Comparison of ENCODE assay signal across 9 cellular contexts in genomic region chr11:93197383-93198220, GRCh38. TPM values are rescaled to one million over a fixed set of nuclear protein-coding genes. Genes with fewer than 3 reads are reported as not detected.
DNase-seq lines count a peak whose midpoint lies in the region; ATAC-seq and TF ChIP-seq lines count a peak whose summit lies in the region.
"Had no signal": no experiment of that assay in that cellular context is flagged by ENCODE, and none has a peak within 500 bp of the region (broad histone marks: within the 10 kb centered on the region; RNA-seq: fewer than 3 reads in every experiment).

Gene SLC36A4 (minus strand): TSS chr11:93197991. CDS start chr11:93197832, 159 bp downstream.

- H3K36me3 ChIP-seq in iPS-18a (ENCODE audit: control insufficient read depth, low read depth, low read length) (no peaks in the 10 kb centered on the region), skeletal muscle satellite cell (ENCODE audit: insufficient read depth, low read length) (no peaks in the 10 kb centered on the region)

- no peaks in the 10 kb centered on the region for H3K27me3 ChIP-seq in iPS-18a (ENCODE audit: control insufficient read depth, insufficient read depth, low read length)
- peaks cover 3% of the 10 kb centered on the region for H3K27me3 ChIP-seq in skeletal muscle satellite cell (ENCODE audit: control insufficient read depth, insufficient read depth, low read length)

- CTCF ChIA-PET in MCF 10A (lab: Yijun Ruan, JAX), result interaction anchor here (0.6 to 3.5 kb wide), 6 partner anchors 20 to 454 kb away, joined by 3 to 20 read pairs (median 3); no protein-coding TSS in a partner anchor

- H3K9ac ChIP-seq in iPS-18a (ENCODE audit: low read length) (peak within 1 kb of the TSS; percentile 91), skeletal muscle satellite cell (ENCODE audit: low read depth, low read length) (peak within 1 kb of the TSS; percentile 98)

- TF ChIP-seq CTCF in MCF 10A (IDR thresholded peaks at IDR 0.05; ENCODE audit: unreplicated experiment), result no peak

- peak; percentile 84 for ATAC-seq in HG03060 (IDR thresholded peaks at IDR 0.05; ENCODE audit: low read depth, unreplicated experiment)

- POLR2A ChIA-PET in MCF 10A (lab: Yijun Ruan, JAX), result interaction anchor here (0.6 to 1.8 kb wide), 7 partner anchors 8 to 1351 kb away, joined by 3 to 8 read pairs (median 3); no protein-coding TSS in a partner anchor

- H3K27me3 Mint-ChIP-seq in MCF 10A (ENCODE audit: insufficient read depth, unreplicated experiment), result peaks cover 21% of the 10 kb centered on the region

- H3K36me3 Mint-ChIP-seq in MCF 10A (ENCODE audit: insufficient read depth, unreplicated experiment), result peaks cover 6% of the 10 kb centered on the region

- H3K4me3 Mint-ChIP-seq in MCF 10A (ENCODE audit: unreplicated experiment), result peak within 1 kb of the TSS; percentile 94

- peak within 1 kb of the TSS; percentile 97 for H3K27ac Mint-ChIP-seq in MCF 10A (ENCODE audit: low read depth, unreplicated experiment)

- peak within 1 kb of the TSS; percentile 97 for H3K4me2 ChIP-seq in skeletal muscle satellite cell (ENCODE audit: low read length)

- H3K27ac ChIP-seq in iPS-18a (ENCODE audit: low read length), result peak within 1 kb of the TSS; percentile 95
- H3K27ac ChIP-seq: 22Rv1 had no signal

- H3K9me3 ChIP-seq in iPS-18a (ENCODE audit: control insufficient read depth, low read depth, low read length) (no peaks in the 10 kb centered on the region), skeletal muscle satellite cell (replicated peaks; ENCODE audit: low read length) (no peaks in the 10 kb centered on the region)

- no peaks in the 10 kb centered on the region for H3K9me3 Mint-ChIP-seq in MCF 10A (ENCODE audit: unreplicated experiment)

- intact Hi-C loops in MCF 10A (cut with micrococcal nuclease), result loop anchor here (10.0 kb wide), 1 partner anchor 143 kb away; no protein-coding TSS in a partner anchor

- H3K4me1 Mint-ChIP-seq in MCF 10A (ENCODE audit: insufficient read depth, unreplicated experiment), result peaks cover 22% of the 10 kb centered on the region

- no TSS peak for BruUV-seq in MCF 10A (replicated peaks; lab: Mats Ljungman, UMichigan)

- peak; percentile 8 for DNase-seq in NK-92 (lab: John Stamatoyannopoulos, UW; ENCODE audit: unreplicated experiment)
- no peak for DNase-seq in NK-92 treated with Interleukin-12 subunit alpha and Interleukin-12 subunit beta, amount 100 ng/mL, for 24 hours (lab: John Stamatoyannopoulos, UW)
- peak; percentile 78 for DNase-seq in NCI-H2107 (lab: John Stamatoyannopoulos, UW)
- DNase-seq in UCSD-AML1 (lab: John Stamatoyannopoulos, UW; ENCODE audit: unreplicated experiment), result peak; percentile 73
- DNase-seq in MCF 10A (ENCODE audit: unreplicated experiment), result peak; percentile 95

- peak within 1 kb of the TSS; percentile 95 for H3K4me3 ChIP-seq in iPS-18a (ENCODE audit: low read length)
- peak within 1 kb of the TSS; percentile 79 for H3K4me3 ChIP-seq in skeletal muscle satellite cell (ENCODE audit: low read length)

- peaks cover 7% of the 10 kb centered on the region for H3K4me1 ChIP-seq in iPS-18a (ENCODE audit: control insufficient read depth, low read depth, low read length)
- peaks cover 4% of the 10 kb centered on the region for H3K4me1 ChIP-seq in skeletal muscle satellite cell (ENCODE audit: control insufficient read depth, insufficient read depth, low read length)

RNA-seq across cellular contexts. Expression of gene SLC36A4, which starts in this region (rescaled TPM):
- 23.4 and 30.1 TPM in 2 replicates for total RNA-seq in MCF 10A (2022)
- 12.2 and 15.3 TPM in 2 replicates for total RNA-seq in skeletal muscle satellite cell (2012; rRNA removed)
